15 cellular contexts compared by ENCODE assay signal in genomic region chr22:27577570-27577969, GRCh38.
DNase-seq lines count a peak whose midpoint lies in the region; ATAC-seq and TF ChIP-seq lines count a peak whose summit lies in the region.
"Had no signal": no experiment of that assay in that cellular context is flagged by ENCODE, and none has a peak within 500 bp of the region (broad histone marks: within the 10 kb centered on the region; RNA-seq: fewer than 3 reads in every experiment).

No MANE protein-coding gene starts in this region.

- H3K27ac ChIP-seq in left ventricle myocardium inferior (replicated peaks) (peak overlapping the region; percentile 71), upper lobe of right lung (peak overlapping the region; percentile 36)
- H3K27ac ChIP-seq: BLaER1 treated with 17β-estradiol and CSF1 and Interleukin-3, amounts not matched to agents 10 nM and 100 nM had no signal

- H3K4me3 ChIP-seq in left ventricle myocardium inferior (no peak overlapping the region), upper lobe of right lung (no peak overlapping the region)
- H3K4me3 ChIP-seq: BLaER1 treated with 17β-estradiol and CSF1 and Interleukin-3, amounts not matched to agents 10 nM and 100 nM; HAP-1 had no signal

- peaks cover 3% of the 10 kb centered on the region for H3K27me3 Mint-ChIP-seq in endothelial cell (ENCODE audit: unreplicated experiment)
- H3K27me3 Mint-ChIP-seq in neural crest cell (ENCODE audit: low read depth): peaks cover 5% of the 10 kb centered on the region

- ATAC-seq in Right ventricle myocardium superior (ENCODE audit: poor library complexity): no peak
- ATAC-seq in upper lobe of right lung: no peak
- ATAC-seq: Panc1 had no signal

- peak overlapping the region; percentile 64 for H3K27ac Mint-ChIP-seq in endothelial cell (ENCODE audit: unreplicated experiment)
- peak overlapping the region; percentile 57 for H3K27ac Mint-ChIP-seq in neural crest cell (ENCODE audit: unreplicated experiment)
- H3K27ac Mint-ChIP-seq: IgD-negative memory B cell had no signal

- H3K27me3 ChIP-seq in left ventricle myocardium inferior (ENCODE audit: low read depth) (peaks cover 50% of the 10 kb centered on the region), upper lobe of right lung (peaks cover 32% of the 10 kb centered on the region)

- H3K4me1 ChIP-seq in left ventricle myocardium inferior (peaks cover 34% of the 10 kb centered on the region), upper lobe of right lung (no peaks in the 10 kb centered on the region)

- no peaks in the 10 kb centered on the region for H3K36me3 ChIP-seq in left ventricle myocardium inferior
- no peaks in the 10 kb centered on the region for H3K36me3 ChIP-seq in upper lobe of right lung
- H3K36me3 ChIP-seq: BLaER1 treated with 17β-estradiol and CSF1 and Interleukin-3, amounts not matched to agents 10 nM and 100 nM; HAP-1 had no signal

- H3K4me3 Mint-ChIP-seq in endothelial cell (ENCODE audit: unreplicated experiment) (no peak overlapping the region), neural crest cell (no peak overlapping the region)
- H3K4me3 Mint-ChIP-seq: IgD-negative memory B cell had no signal

- DNase-seq in left ventricle myocardium inferior: no peak
- DNase-seq in Right ventricle myocardium superior: no peak
- DNase-seq in endothelial cell (ENCODE audit: low spot score): no peak
- DNase-seq in neural crest cell (ENCODE audit: low read depth, low spot score): no peak
- DNase-seq in upper lobe of right lung: no peak
- DNase-seq in SW 1271 (lab: John Stamatoyannopoulos, UW): no peak
- DNase-seq in amygdala (lab: John Stamatoyannopoulos, UW): no peak
- DNase-seq in effector CD8-positive, alpha-beta T cell (lab: John Stamatoyannopoulos, UW): no peak
- DNase-seq: NCI-H1417 treated with DMSO at 0.1 percent for 48 hours, NCI-H2029 treated with DMSO at 0.1 percent for 48 hours, NCI-H510A treated with DMSO at 0.1 percent for 48 hours had no signal

- no peaks in the 10 kb centered on the region for H3K9me3 Mint-ChIP-seq in endothelial cell (ENCODE audit: unreplicated experiment)
- no peaks in the 10 kb centered on the region for H3K9me3 Mint-ChIP-seq in neural crest cell

- peaks cover 17% of the 10 kb centered on the region for H3K4me1 Mint-ChIP-seq in endothelial cell (ENCODE audit: unreplicated experiment)
- peaks cover 39% of the 10 kb centered on the region for H3K4me1 Mint-ChIP-seq in neural crest cell
- H3K4me1 Mint-ChIP-seq: IgD-negative memory B cell had no signal

- intact Hi-C loops in left ventricle myocardium inferior (cut with micrococcal nuclease) (no loop called here), Right ventricle myocardium superior (cut with DNase I) (no loop called here), upper lobe of right lung (cut with DNase I) (no loop called here)

- TF ChIP-seq CTCF in left ventricle myocardium inferior (IDR thresholded peaks at IDR 0.05; ENCODE audit: borderline replicate concordance): no peak
- no peak for TF ChIP-seq CTCF in endothelial cell (IDR thresholded peaks at IDR 0.05; ENCODE audit: unreplicated experiment)
- no peak for TF ChIP-seq CTCF in neural crest cell (conservative IDR thresholded peaks at IDR 0.05)
- TF ChIP-seq CTCF in upper lobe of right lung (IDR thresholded peaks at IDR 0.05): no peak

- H3K9me3 ChIP-seq in left ventricle myocardium inferior (replicated peaks): peaks cover under 1% of the 10 kb centered on the region
- no peaks in the 10 kb centered on the region for H3K9me3 ChIP-seq in upper lobe of right lung
- H3K9me3 ChIP-seq: BLaER1 treated with 17β-estradiol and CSF1 and Interleukin-3, amounts not matched to agents 10 nM and 100 nM; HAP-1 had no signal

- H3K36me3 Mint-ChIP-seq in endothelial cell (ENCODE audit: low read depth, unreplicated experiment): no peaks in the 10 kb centered on the region
- H3K36me3 Mint-ChIP-seq in neural crest cell (ENCODE audit: low read depth): no peaks in the 10 kb centered on the region
- H3K36me3 Mint-ChIP-seq: IgD-negative memory B cell had no signal
